9 cellular contexts compared by ENCODE assay signal in the genomic region with DNA sequence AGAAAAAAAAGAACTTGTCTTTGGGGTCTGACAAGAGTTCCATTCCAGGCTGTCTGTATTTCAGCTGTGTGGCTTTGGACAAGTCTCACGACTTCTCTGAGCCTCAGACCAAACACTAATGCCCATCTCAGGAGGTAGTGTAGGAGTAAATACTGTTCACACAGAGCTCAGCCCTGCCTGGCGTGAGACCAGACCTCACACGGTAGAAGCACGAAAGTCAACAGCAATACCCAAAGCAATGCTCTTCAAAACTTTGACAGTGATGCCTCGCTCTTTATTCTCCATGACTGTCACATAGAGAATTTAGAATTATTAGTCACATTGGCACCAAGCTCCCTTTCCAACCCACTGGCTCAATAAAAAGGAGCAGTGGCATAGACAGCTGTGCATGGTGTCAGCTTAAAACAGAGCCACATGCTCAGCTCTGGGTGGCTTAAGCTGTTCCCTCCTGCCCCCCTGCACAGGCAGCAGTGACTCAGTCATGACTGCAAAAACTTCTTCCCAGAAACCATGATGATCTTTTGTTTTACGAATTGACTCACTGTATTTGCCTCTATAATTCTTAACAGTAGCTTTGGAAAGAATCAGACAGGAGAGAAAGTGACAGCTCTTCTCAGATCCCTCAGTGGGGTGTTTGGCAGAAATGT.
DNase-seq lines count a peak whose midpoint lies in the region; ATAC-seq and TF ChIP-seq lines count a peak whose summit lies in the region.
"Had no signal": no experiment of that assay in that cellular context is flagged by ENCODE, and none has a peak within 500 bp of the region (broad histone marks: within the 10 kb centered on the region; RNA-seq: fewer than 3 reads in every experiment).

No MANE protein-coding gene starts in this region.

- TF ChIP-seq CTCF in AG09309 (IDR thresholded peaks at IDR 0.05; ENCODE audit: control insufficient read depth, insufficient read depth, low read depth, low read length, missing control alignments) (no peak), kidney epithelial cell (IDR thresholded peaks at IDR 0.05; ENCODE audit: insufficient read depth, low read length, poor library complexity, severe bottlenecking) (no peak), lower lobe of right lung (IDR thresholded peaks at IDR 0.05) (no peak)

- peaks cover 16% of the 10 kb centered on the region for H3F3A ChIP-seq in GM23248 (ENCODE audit: insufficient read depth)

- H3K4me1 ChIP-seq in GM23248 (ENCODE audit: insufficient read depth) = peaks cover 9% of the 10 kb centered on the region
- H3K4me1 ChIP-seq in lower lobe of right lung = no peaks in the 10 kb centered on the region
- H3K4me1 ChIP-seq: adrenal gland had no signal

- no peak overlapping the region for H2AFZ ChIP-seq in GM23248

- H3K27me3 ChIP-seq in GM23248 (replicated peaks; ENCODE audit: insufficient read depth) (peaks cover 9% of the 10 kb centered on the region; the same call in 1 of the 2 replicates), kidney epithelial cell (ENCODE audit: control insufficient read depth, insufficient read depth, low read length) (peaks cover 4% of the 10 kb centered on the region), lower lobe of right lung (ENCODE audit: low read depth) (peaks cover 23% of the 10 kb centered on the region)

- H3K4me3 ChIP-seq in AG09309 (ENCODE audit: control insufficient read depth, low read depth, low read length) (no peak overlapping the region), GM23248 (no peak overlapping the region), kidney epithelial cell (ENCODE audit: low read depth, low read length) (no peak overlapping the region), lower lobe of right lung (no peak overlapping the region)
- H3K4me3 ChIP-seq: adrenal gland had no signal

- no peaks in the 10 kb centered on the region for H3K9me2 ChIP-seq in GM23248 (ENCODE audit: insufficient read depth)

- intact Hi-C loops in lower lobe of right lung (cut with DNase I) = no loop called here

- in situ Hi-C loops in GM23248 (cut with MboI) = no loop called here

- no peaks in the 10 kb centered on the region for H3K79me2 ChIP-seq in GM23248 (ENCODE audit: insufficient read depth)

- peak; percentile 48 for DNase-seq in AG09309 (ENCODE audit: low read depth)
- peak; percentile 90 for DNase-seq in GM23248
- peak; percentile 50 to 63 for DNase-seq in activated T-cell treated with anti-CD3 and anti-CD28 coated beads, Interleukin-2, amount 50 U/mL, for 48 hours
- DNase-seq in kidney epithelial cell (ENCODE audit: low read depth) = peak; percentile 45
- DNase-seq in DMS53 (lab: John Stamatoyannopoulos, UW) = no peak
- no peak for DNase-seq in lower lobe of right lung
- no peak for DNase-seq in NCI-H526 treated with DMSO at 0.1 percent for 48 hours (lab: John Stamatoyannopoulos, UW)
- DNase-seq: DND-41 had no signal

- peak overlapping the region; percentile 10 for H3K4me2 ChIP-seq in GM23248 (ENCODE audit: unreplicated experiment)

- no peaks in the 10 kb centered on the region for H4K20me1 ChIP-seq in GM23248 (ENCODE audit: insufficient read depth)

- no peaks in the 10 kb centered on the region for H3K9me3 ChIP-seq in GM23248 (ENCODE audit: low read depth)
- no peaks in the 10 kb centered on the region for H3K9me3 ChIP-seq in lower lobe of right lung
- H3K9me3 ChIP-seq: adrenal gland had no signal

- ATAC-seq in lower lobe of right lung = no peak

- H3K27ac ChIP-seq in GM23248 = no peak overlapping the region
- no peak overlapping the region for H3K27ac ChIP-seq in lower lobe of right lung
- H3K27ac ChIP-seq: adrenal gland had no signal

- H3K36me3 ChIP-seq in GM23248 (ENCODE audit: low read depth) = no peaks in the 10 kb centered on the region
- H3K36me3 ChIP-seq in kidney epithelial cell (ENCODE audit: control insufficient read depth, insufficient read depth, low read length) = no peaks in the 10 kb centered on the region
- H3K36me3 ChIP-seq in lower lobe of right lung = no peaks in the 10 kb centered on the region
- H3K36me3 ChIP-seq: adrenal gland had no signal

- H3K9ac ChIP-seq in GM23248 = no peak overlapping the region

- WGBS in GM23248 (ENCODE audit: low coverage in 1 of 2, low lambda C conversion rate in 2 of 2, missing lambda C conversion rate in 2 of 2), 2 experiments = 33 to 34% methylated on average over 6 of the region's 6 CpGs

Comparison
In these comparisons a context has a peak if more than half of its experiments do, and no peak if none do; other contexts are left out.
1. DNase-seq: peak in AG09309 (single experiment), GM23248 (single experiment), activated T-cell treated with anti-CD3 and anti-CD28 coated beads, Interleukin-2, amount 50 U/mL, for 48 hours (2 of 2) and kidney epithelial cell (single experiment); none in DMS53 (single experiment), lower lobe of right lung (single experiment) and NCI-H526 treated with DMSO at 0.1 percent for 48 hours (single experiment).